9 cellular contexts compared by ENCODE assay signal in the genomic region with DNA sequence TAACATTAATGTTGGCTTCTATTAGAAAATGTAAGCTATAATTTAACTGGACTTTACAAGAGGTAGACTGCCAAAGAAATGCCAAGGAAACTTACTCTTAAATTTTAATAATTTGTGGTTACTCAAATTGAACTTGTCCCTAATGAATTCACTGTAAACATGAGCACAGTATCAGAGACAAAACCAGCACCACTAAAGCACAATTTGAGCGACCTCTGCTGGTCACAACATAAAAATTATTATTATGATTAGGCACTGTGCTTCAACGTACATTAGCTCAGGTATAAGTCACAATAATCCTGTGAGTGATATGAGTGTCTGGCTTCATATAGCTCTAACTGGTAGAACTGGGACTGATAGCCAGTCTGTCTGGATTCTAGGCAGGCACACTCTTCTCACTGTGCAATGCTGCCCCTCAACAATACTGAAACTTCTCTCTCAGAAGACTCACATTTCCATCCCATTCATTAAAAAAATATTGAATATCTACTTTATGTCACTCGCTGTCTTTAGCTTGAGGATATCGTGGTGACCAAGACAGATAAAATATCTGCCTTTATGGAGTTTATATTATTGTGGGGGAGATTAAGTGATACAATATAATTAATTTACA. TPM values are rescaled to one million over a fixed set of nuclear protein-coding genes. Genes with fewer than 3 reads are reported as not detected.
A peak's percentile ranks its signal among the peaks of the same experiment; 100 is the strongest.
DNase-seq lines count a peak whose midpoint lies in the region; ATAC-seq and TF ChIP-seq lines count a peak whose summit lies in the region.
"Had no signal": no experiment of that assay in that cellular context is flagged by ENCODE, and none has a peak within 500 bp of the region (broad histone marks: within the 10 kb centered on the region; RNA-seq: fewer than 3 reads in every experiment).

No MANE protein-coding gene starts in this region.

- no peaks in the 10 kb centered on the region for H3K9me3 Mint-ChIP-seq in activated naive CD8-positive, alpha-beta T cell treated with anti-CD3 and anti-CD28 coated beads, Interleukin-2, amount 50 U/mL, for 24 hours
- no peaks in the 10 kb centered on the region for H3K9me3 Mint-ChIP-seq in activated naive CD8-positive, alpha-beta T cell treated with anti-CD3 and anti-CD28 coated beads for 36 hours
- H3K9me3 Mint-ChIP-seq in H9: no peaks in the 10 kb centered on the region
- H3K9me3 Mint-ChIP-seq: dendritic cell treated with granulocyte-macrophage colony-stimulating factor and Interleukin-4, amounts not matched to agents 40 ng/mL and 50 ng/mL, for 4 days had no signal

- H3K4me3 ChIP-seq in sigmoid colon: no peak overlapping the region
- H3K4me3 ChIP-seq in thyroid gland (replicated peaks in 1 of 3): no peak overlapping the region

- no peak overlapping the region for H4K8ac ChIP-seq in H9 (replicated peaks; ENCODE audit: insufficient read length, low read depth, low read length)

- no peak overlapping the region for H3K56ac ChIP-seq in H9 (ENCODE audit: insufficient read length, low read depth, low read length)

- DNase-seq in activated naive CD8-positive, alpha-beta T cell treated with anti-CD3 and anti-CD28 coated beads, Interleukin-2, amount 50 U/mL, for 24 hours: peak; percentile 6
- no peak for DNase-seq in activated naive CD8-positive, alpha-beta T cell treated with anti-CD3 and anti-CD28 coated beads for 36 hours
- DNase-seq in NCI-H526 (lab: John Stamatoyannopoulos, UW): peak; percentile 37 to 70
- peak; percentile 19 for DNase-seq in epidermal melanocyte (ENCODE audit: insufficient read length, low spot score)
- DNase-seq in sigmoid colon: no peak
- DNase-seq in H9: no peak
- no peak for DNase-seq in thyroid gland

- H2BK5ac ChIP-seq in H9 (ENCODE audit: insufficient read length, low read length): no peak overlapping the region

- TF ChIP-seq CTCF in sigmoid colon (IDR thresholded peaks at IDR 0.05): peak; percentile 26 to 55 (median 44)
- TF ChIP-seq CTCF in H9 (conservative IDR thresholded peaks at IDR 0.05): no peak
- TF ChIP-seq CTCF in thyroid gland (IDR thresholded peaks at IDR 0.05): peak in 3 of 6 experiments; percentile 12 to 49 (median 47)

- 47 to 52% methylated on average over 4 of the region's 4 CpGs for WGBS in sigmoid colon, 2 donors
- no CpG with 5 or more reads among the region's 4 CpGs for WGBS in H9 (ENCODE audit: extremely low coverage, insufficient read length, low lambda C conversion rate)
- 42 to 55% methylated on average over 4 of the region's 4 CpGs for WGBS in thyroid gland, 2 donors

- H4K20me1 ChIP-seq in H9 (ENCODE audit: control insufficient read depth, insufficient read depth, insufficient read length): no peaks in the 10 kb centered on the region

- no peak overlapping the region for H3K4me2 ChIP-seq in H9 (ENCODE audit: insufficient read depth, insufficient read length, low read length)

- H3K14ac ChIP-seq in H9 (ENCODE audit: insufficient read depth, low read length): no peak overlapping the region

- H2AK5ac ChIP-seq in H9 (ENCODE audit: insufficient read length, low read length): no peak overlapping the region

- ATAC-seq in activated naive CD8-positive, alpha-beta T cell treated with anti-CD3 and anti-CD28 coated beads, Interleukin-2, amount 50 U/mL, for 24 hours: peak; percentile 63
- peak; percentile 88 for ATAC-seq in HG02678 (IDR thresholded peaks at IDR 0.05; ENCODE audit: unreplicated experiment)

- H2BK20ac ChIP-seq in H9 (ENCODE audit: low read depth, low read length, poor library complexity, severe bottlenecking): no peak overlapping the region

- no peaks in the 10 kb centered on the region for H3K23me2 ChIP-seq in H9 (ENCODE audit: insufficient read length, low read depth, low read length, poor library complexity, severe bottlenecking)

- H3K27me3 ChIP-seq in sigmoid colon: no peaks in the 10 kb centered on the region
- no peaks in the 10 kb centered on the region for H3K27me3 ChIP-seq in H9 (ENCODE audit: insufficient read depth, low read length)
- H3K27me3 ChIP-seq in thyroid gland: no peaks in the 10 kb centered on the region

- H3K27ac ChIP-seq in sigmoid colon: no peak overlapping the region
- no peak overlapping the region for H3K27ac ChIP-seq in H9 (ENCODE audit: insufficient read length, low read depth, low read length)
- no peak overlapping the region for H3K27ac ChIP-seq in thyroid gland

- H4K91ac ChIP-seq in H9 (ENCODE audit: insufficient read length, low read depth, low read length): no peak overlapping the region

- no peak overlapping the region for H3K4me3 Mint-ChIP-seq in activated naive CD8-positive, alpha-beta T cell treated with anti-CD3 and anti-CD28 coated beads, Interleukin-2, amount 50 U/mL, for 24 hours
- no peak overlapping the region for H3K4me3 Mint-ChIP-seq in activated naive CD8-positive, alpha-beta T cell treated with anti-CD3 and anti-CD28 coated beads for 36 hours
- H3K4me3 Mint-ChIP-seq in H9: no peak overlapping the region
- H3K4me3 Mint-ChIP-seq: dendritic cell treated with granulocyte-macrophage colony-stimulating factor and Interleukin-4, amounts not matched to agents 40 ng/mL and 50 ng/mL, for 4 days had no signal

- H3K23ac ChIP-seq in H9 (ENCODE audit: insufficient read length, low read depth, low read length): no peak overlapping the region

- no peaks in the 10 kb centered on the region for H3K36me3 Mint-ChIP-seq in activated naive CD8-positive, alpha-beta T cell treated with anti-CD3 and anti-CD28 coated beads, Interleukin-2, amount 50 U/mL, for 24 hours (ENCODE audit: low read depth)
- peaks cover 3% of the 10 kb centered on the region for H3K36me3 Mint-ChIP-seq in activated naive CD8-positive, alpha-beta T cell treated with anti-CD3 and anti-CD28 coated beads for 36 hours
- peaks cover 0 to 7% (median 0%) of the 10 kb centered on the region in 3 experiments; a peak in 2 of 7 replicates for H3K36me3 Mint-ChIP-seq in H9 (ENCODE audit: insufficient read depth in 1 of 3, low read depth in 3 of 3)

- H3T11ph ChIP-seq in H9 (ENCODE audit: low read length): no peak overlapping the region

- TF ChIP-seq EP300 in sigmoid colon (IDR thresholded peaks at IDR 0.05): no peak

- intact Hi-C loops in sigmoid colon (cut with DNase I) (loop anchor here (2.0 kb wide), 1 partner anchor 156 kb away; no protein-coding TSS in a partner anchor), thyroid gland (cut with DNase I) (no loop called here)

- no peaks in the 10 kb centered on the region for H3K27me3 Mint-ChIP-seq in activated naive CD8-positive, alpha-beta T cell treated with anti-CD3 and anti-CD28 coated beads, Interleukin-2, amount 50 U/mL, for 24 hours
- H3K27me3 Mint-ChIP-seq in activated naive CD8-positive, alpha-beta T cell treated with anti-CD3 and anti-CD28 coated beads for 36 hours: no peaks in the 10 kb centered on the region
- no peaks in the 10 kb centered on the region for H3K27me3 Mint-ChIP-seq in H9 (ENCODE audit: low read depth)
- H3K27me3 Mint-ChIP-seq: dendritic cell treated with granulocyte-macrophage colony-stimulating factor and Interleukin-4, amounts not matched to agents 40 ng/mL and 50 ng/mL, for 4 days had no signal

- H3K4me1 ChIP-seq in sigmoid colon (peaks cover 0 to 11% (median 6%) of the 10 kb centered on the region in 4 donors), H9 (ENCODE audit: insufficient read depth, low read length) (no peaks in the 10 kb centered on the region), thyroid gland (peaks cover 0 to 2% of the 10 kb centered on the region in 2 donors)

- H3K9me3 ChIP-seq in sigmoid colon (no peaks in the 10 kb centered on the region), H9 (ENCODE audit: control insufficient read depth, low read depth, low read length) (no peaks in the 10 kb centered on the region), thyroid gland (no peaks in the 10 kb centered on the region)

- no peak overlapping the region for H2BK15ac ChIP-seq in H9 (ENCODE audit: low read depth, low read length)

- no peak overlapping the region for H4K5ac ChIP-seq in H9 (ENCODE audit: insufficient read length, low read depth, low read length)

- no peak overlapping the region for H3K9ac ChIP-seq in H9 (ENCODE audit: extremely low read depth, insufficient read length, low read length)

- H2BK120ac ChIP-seq in H9 (ENCODE audit: low read depth, low read length, poor library complexity, severe bottlenecking): no peak overlapping the region

- TF ChIP-seq POLR2A in sigmoid colon (IDR thresholded peaks at IDR 0.05): no peak
- TF ChIP-seq POLR2A in thyroid gland (IDR thresholded peaks at IDR 0.05): no peak

- H2AFZ ChIP-seq in H9 (ENCODE audit: low read length): no peak overlapping the region

- H2BK12ac ChIP-seq in H9 (ENCODE audit: insufficient read length, low read depth, low read length): no peak overlapping the region

- no peak overlapping the region for H3K18ac ChIP-seq in H9 (ENCODE audit: insufficient read length, low read depth, low read length)

- no peaks in the 10 kb centered on the region for H3K4me1 Mint-ChIP-seq in activated naive CD8-positive, alpha-beta T cell treated with anti-CD3 and anti-CD28 coated beads, Interleukin-2, amount 50 U/mL, for 24 hours
- H3K4me1 Mint-ChIP-seq in activated naive CD8-positive, alpha-beta T cell treated with anti-CD3 and anti-CD28 coated beads for 36 hours: no peaks in the 10 kb centered on the region
- H3K4me1 Mint-ChIP-seq in H9: peaks cover 3 to 5% of the 10 kb centered on the region in 2 experiments; a peak in 2 of 4 replicates

- no peak overlapping the region for H3K4ac ChIP-seq in H9 (ENCODE audit: low read depth, low read length)

- H3K79me1 ChIP-seq in H9 (ENCODE audit: insufficient read depth, low read depth, low read length, poor library complexity, severe bottlenecking): no peaks in the 10 kb centered on the region

- no peak overlapping the region for H3K27ac Mint-ChIP-seq in activated naive CD8-positive, alpha-beta T cell treated with anti-CD3 and anti-CD28 coated beads, Interleukin-2, amount 50 U/mL, for 24 hours
- H3K27ac Mint-ChIP-seq in activated naive CD8-positive, alpha-beta T cell treated with anti-CD3 and anti-CD28 coated beads for 36 hours: no peak overlapping the region
- H3K27ac Mint-ChIP-seq in H9: no peak overlapping the region
- H3K27ac Mint-ChIP-seq: dendritic cell treated with granulocyte-macrophage colony-stimulating factor and Interleukin-4, amounts not matched to agents 40 ng/mL and 50 ng/mL, for 4 days had no signal

- H3K36me3 ChIP-seq in sigmoid colon: no peaks in the 10 kb centered on the region
- peaks cover 0 to 3% of the 10 kb centered on the region in 2 donors for H3K36me3 ChIP-seq in thyroid gland

- H3K79me2 ChIP-seq in H9 (ENCODE audit: insufficient read depth, low read length): no peaks in the 10 kb centered on the region

RNA-seq across cellular contexts. Expression of a gene that starts 8.0 kb away (rescaled TPM):
- 1 to 10 TPM; 5.8 to 6.8 TPM for total RNA-seq in activated naive CD8-positive, alpha-beta T cell treated with anti-CD3 and anti-CD28 coated beads for 36 hours
- total RNA-seq in sigmoid colon: 1 to 10 TPM; 5.0 to 9.4 (median 7.2) TPM
- polyA plus RNA-seq in sigmoid colon: 10 to 100 TPM in 1 of 3 donors, 1 to 10 TPM in 2; 5.9 to 10.4 (median 9.0) TPM
- 3.9 and 4.0 TPM in 2 replicates for total RNA-seq in H9 (2021)
- 10 to 100 TPM in 3 of 4 donors, 1 to 10 TPM in 1; 6.3 to 24.8 (median 13.9) TPM for total RNA-seq in thyroid gland

Comparison
In these comparisons a context has a peak if more than half of its experiments do, and no peak if none do; other contexts are left out.
1. DNase-seq: peak in activated naive CD8-positive, alpha-beta T cell treated with anti-CD3 and anti-CD28 coated beads, Interleukin-2, amount 50 U/mL, for 24 hours (single experiment), NCI-H526 (2 of 2) and epidermal melanocyte (single experiment); none in activated naive CD8-positive, alpha-beta T cell treated with anti-CD3 and anti-CD28 coated beads for 36 hours (single experiment), sigmoid colon (single experiment), H9 (single experiment) and thyroid gland (0 of 2).